15 cellular contexts compared by ENCODE assay signal in genomic region chr5:1875843-1876671, GRCh38. TPM values are rescaled to one million over a fixed set of nuclear protein-coding genes. Genes with fewer than 3 reads are reported as not detected.
DNase-seq lines count a peak whose midpoint lies in the region; ATAC-seq and TF ChIP-seq lines count a peak whose summit lies in the region.
"Had no signal": no experiment of that assay in that cellular context is flagged by ENCODE, and none has a peak within 500 bp of the region (broad histone marks: within the 10 kb centered on the region; RNA-seq: fewer than 3 reads in every experiment).

No MANE protein-coding gene starts in this region.

- no peaks in the 10 kb centered on the region for H3F3A ChIP-seq in neural cell (ENCODE audit: insufficient read depth, low read length, poor library complexity, severe bottlenecking)

- H3K4me2 ChIP-seq in neural cell (ENCODE audit: low read length): no peak overlapping the region

- no peaks in the 10 kb centered on the region for H3K36me3 ChIP-seq in CD8-positive, alpha-beta T cell (ENCODE audit: insufficient read depth, low read length)
- H3K36me3 ChIP-seq in HUES6 (ENCODE audit: control insufficient read depth, insufficient read depth, low read length) (no peaks in the 10 kb centered on the region), ectodermal cell (ENCODE audit: control insufficient read depth, insufficient read depth, low read length) (no peaks in the 10 kb centered on the region), neural cell (ENCODE audit: insufficient read depth, low read length) (no peaks in the 10 kb centered on the region)

- no peak overlapping the region for H3K4me3 ChIP-seq in CD8-positive, alpha-beta T cell (ENCODE audit: low read depth, low read length)
- peak overlapping the region; percentile 52 for H3K4me3 ChIP-seq in HUES6 (ENCODE audit: low read depth, low read length)
- H3K4me3 ChIP-seq in ectodermal cell (ENCODE audit: insufficient read depth, low read depth, low read length): peak overlapping the region; percentile 0
- H3K4me3 ChIP-seq in neural cell (ENCODE audit: low read length): peak overlapping the region; percentile 40
- H3K4me3 ChIP-seq: GM23248 had no signal

- POLR2A ChIA-PET in CD8-positive, alpha-beta T cell (lab: Charles Lee): no interaction called here

- H3K27ac Mint-ChIP-seq in CD8-positive, alpha-beta T cell: no peak overlapping the region
- H3K27ac Mint-ChIP-seq: CD4-positive, CD25-positive, alpha-beta regulatory T cell had no signal

- CTCF ChIA-PET in CD8-positive, alpha-beta T cell (lab: Charles Lee): no interaction called here

- H3K4me3 Mint-ChIP-seq in CD8-positive, alpha-beta T cell: peak overlapping the region; percentile 43

- H3K9me2 ChIP-seq in neural cell (ENCODE audit: insufficient read depth, low read length): no peaks in the 10 kb centered on the region

- no peak for ATAC-seq in CD8-positive, alpha-beta T cell
- ATAC-seq in omental fat pad (ENCODE audit: low FRiP score): no peak

- intact Hi-C loops in CD8-positive, alpha-beta T cell (cut with DNase I, micrococcal nuclease): no loop called here

- no peak for TF ChIP-seq CTCF in CD8-positive, alpha-beta T cell (IDR thresholded peaks at IDR 0.05)
- TF ChIP-seq CTCF in neural cell (IDR thresholded peaks at IDR 0.05; ENCODE audit: poor library complexity, severe bottlenecking) (no peak), omental fat pad (IDR thresholded peaks at IDR 0.05) (no peak)

- peaks cover 4% of the 10 kb centered on the region for H3K4me1 ChIP-seq in CD8-positive, alpha-beta T cell (ENCODE audit: insufficient read depth, low read length)
- H3K4me1 ChIP-seq in HUES6 (ENCODE audit: control insufficient read depth, insufficient read depth, low read length) (peaks cover 29% of the 10 kb centered on the region), ectodermal cell (ENCODE audit: control insufficient read depth, insufficient read depth, low read length) (peaks cover 22% of the 10 kb centered on the region)

- no peaks in the 10 kb centered on the region for H3K9me3 Mint-ChIP-seq in CD8-positive, alpha-beta T cell

- H3K9me3 ChIP-seq in CD8-positive, alpha-beta T cell (ENCODE audit: low read length): no peaks in the 10 kb centered on the region
- no peaks in the 10 kb centered on the region for H3K9me3 ChIP-seq in HUES6 (ENCODE audit: control insufficient read depth, insufficient read depth, low read depth, low read length)
- no peaks in the 10 kb centered on the region for H3K9me3 ChIP-seq in ectodermal cell (ENCODE audit: control insufficient read depth, low read length)
- H3K9me3 ChIP-seq in neural cell (ENCODE audit: low read length): no peaks in the 10 kb centered on the region

- H3K27ac ChIP-seq in CD8-positive, alpha-beta T cell (ENCODE audit: low read depth, low read length): no peak overlapping the region
- H3K27ac ChIP-seq in HUES6 (ENCODE audit: low read depth, low read length) (no peak overlapping the region), ectodermal cell (ENCODE audit: insufficient read depth, low read depth, low read length, poor library complexity, severe bottlenecking) (no peak overlapping the region), neural cell (ENCODE audit: low read length) (no peak overlapping the region)
- H3K27ac ChIP-seq: GM23248 had no signal

- no peaks in the 10 kb centered on the region for H3K36me3 Mint-ChIP-seq in CD8-positive, alpha-beta T cell
- H3K36me3 Mint-ChIP-seq: CD4-positive, CD25-positive, alpha-beta regulatory T cell had no signal

- peaks cover 34% of the 10 kb centered on the region for H3K27me3 ChIP-seq in CD8-positive, alpha-beta T cell (ENCODE audit: insufficient read depth, low read length)
- peaks cover 99% of the 10 kb centered on the region for H3K27me3 ChIP-seq in HUES6 (ENCODE audit: control insufficient read depth, insufficient read depth, low read length)
- peaks cover 89% of the 10 kb centered on the region for H3K27me3 ChIP-seq in ectodermal cell (ENCODE audit: control insufficient read depth, insufficient read depth, low read length, poor library complexity, severe bottlenecking)
- peaks cover 97% of the 10 kb centered on the region for H3K27me3 ChIP-seq in neural cell (ENCODE audit: insufficient read depth, low read depth, low read length)

- no peaks in the 10 kb centered on the region for H4K20me1 ChIP-seq in neural cell (ENCODE audit: insufficient read depth)

- no peak for TF ChIP-seq RAD21 in neural cell (conservative IDR thresholded peaks at IDR 0.05)

- no peak for TF ChIP-seq EP300 in neural cell (conservative IDR thresholded peaks at IDR 0.05; ENCODE audit: poor library complexity, severe bottlenecking)

- WGBS in ectodermal cell, 2 experiments: 1% methylated on average over 62 of the region's 62 CpGs

- no peak for DNase-seq in CD8-positive, alpha-beta T cell
- DNase-seq in erythroblast (lab: John Stamatoyannopoulos, UW): no peak
- DNase-seq in nucleus accumbens (lab: John Stamatoyannopoulos, UW): no peak
- DNase-seq in T-helper 9 cell: no peak
- DNase-seq in omental fat pad (ENCODE audit: low spot score): no peak
- DNase-seq: activated CD4-positive, CD25-positive, alpha-beta regulatory T cell; CD4-positive, CD25-positive, alpha-beta regulatory T cell; GM23248; hypothalamus; mammary epithelial cell; NCI-H526 treated with DMSO at 0.1 percent for 48 hours had no signal

- TF ChIP-seq POLR2A in erythroblast (IDR thresholded peaks at IDR 0.05; ENCODE audit: low read length): no peak

- no peaks in the 10 kb centered on the region for H3K79me2 ChIP-seq in neural cell (replicated peaks; ENCODE audit: insufficient read depth, low read length)

- no peak overlapping the region for H3K9ac ChIP-seq in HUES6 (ENCODE audit: low read length)
- H3K9ac ChIP-seq in neural cell (ENCODE audit: low read length): no peak overlapping the region
- H3K9ac ChIP-seq: GM23248 had no signal

- H3K27me3 Mint-ChIP-seq in CD8-positive, alpha-beta T cell (ENCODE audit: low read depth): peaks cover 45% of the 10 kb centered on the region

- no peak overlapping the region for H2AFZ ChIP-seq in neural cell (ENCODE audit: low read depth, low read length)
- H2AFZ ChIP-seq: GM23248 had no signal

- peaks cover 6% of the 10 kb centered on the region for H3K4me1 Mint-ChIP-seq in CD8-positive, alpha-beta T cell (ENCODE audit: low read depth)

TF ChIP-seq in neural cell, 6 proteins besides CTCF, POLR2A, EP300 and RAD21:
- peak; percentile 68 for TF ChIP-seq EZH2 (IDR thresholded peaks at IDR 0.05; ENCODE audit: borderline replicate concordance, insufficient read depth, low read length, poor library complexity, severe bottlenecking)
- TF ChIP-seq, protein P1, sequence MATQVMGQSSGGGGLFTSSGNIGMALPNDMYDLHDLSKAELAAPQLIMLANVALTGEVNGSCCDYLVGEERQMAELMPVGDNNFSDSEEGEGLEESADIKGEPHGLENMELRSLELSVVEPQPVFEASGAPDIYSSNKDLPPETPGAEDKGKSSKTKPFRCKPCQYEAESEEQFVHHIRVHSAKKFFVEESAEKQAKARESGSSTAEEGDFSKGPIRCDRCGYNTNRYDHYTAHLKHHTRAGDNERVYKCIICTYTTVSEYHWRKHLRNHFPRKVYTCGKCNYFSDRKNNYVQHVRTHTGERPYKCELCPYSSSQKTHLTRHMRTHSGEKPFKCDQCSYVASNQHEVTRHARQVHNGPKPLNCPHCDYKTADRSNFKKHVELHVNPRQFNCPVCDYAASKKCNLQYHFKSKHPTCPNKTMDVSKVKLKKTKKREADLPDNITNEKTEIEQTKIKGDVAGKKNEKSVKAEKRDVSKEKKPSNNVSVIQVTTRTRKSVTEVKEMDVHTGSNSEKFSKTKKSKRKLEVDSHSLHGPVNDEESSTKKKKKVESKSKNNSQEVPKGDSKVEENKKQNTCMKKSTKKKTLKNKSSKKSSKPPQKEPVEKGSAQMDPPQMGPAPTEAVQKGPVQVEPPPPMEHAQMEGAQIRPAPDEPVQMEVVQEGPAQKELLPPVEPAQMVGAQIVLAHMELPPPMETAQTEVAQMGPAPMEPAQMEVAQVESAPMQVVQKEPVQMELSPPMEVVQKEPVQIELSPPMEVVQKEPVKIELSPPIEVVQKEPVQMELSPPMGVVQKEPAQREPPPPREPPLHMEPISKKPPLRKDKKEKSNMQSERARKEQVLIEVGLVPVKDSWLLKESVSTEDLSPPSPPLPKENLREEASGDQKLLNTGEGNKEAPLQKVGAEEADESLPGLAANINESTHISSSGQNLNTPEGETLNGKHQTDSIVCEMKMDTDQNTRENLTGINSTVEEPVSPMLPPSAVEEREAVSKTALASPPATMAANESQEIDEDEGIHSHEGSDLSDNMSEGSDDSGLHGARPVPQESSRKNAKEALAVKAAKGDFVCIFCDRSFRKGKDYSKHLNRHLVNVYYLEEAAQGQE (IDR thresholded peaks at IDR 0.05; ENCODE audit: borderline replicate concordance): no peak

RNA-seq across cellular contexts. Expression of gene IRX4, which starts 6.7 kb away (rescaled TPM):
- total RNA-seq in CD8-positive, alpha-beta T cell: not detected
- not detected for polyA plus RNA-seq in ectodermal cell (2013, experiment 1 of 4)
- polyA plus RNA-seq in ectodermal cell (2013, experiment 2 of 4): 0.14 TPM
- 0.16 TPM for polyA plus RNA-seq in ectodermal cell (2013, experiment 3 of 4)
- 0.24 TPM for polyA plus RNA-seq in ectodermal cell (2013, experiment 4 of 4)
- polyA plus RNA-seq in neural cell: not detected in 2 replicates
- polyA minus RNA-seq in neural cell: not detected in 2 replicates
- not detected for total RNA-seq in omental fat pad
- total RNA-seq: CD4-positive, CD25-positive, alpha-beta regulatory T cell; GM23248; temporal lobe had no signal
- polyA plus RNA-seq: CD4-positive, CD25-positive, alpha-beta regulatory T cell; GM23248 had no signal
